ENCODE assay signal across 8 cellular contexts in genomic region chr7:135253851-135254815, GRCh38. TPM values are rescaled to one million over a fixed set of nuclear protein-coding genes. Genes with fewer than 3 reads are reported as not detected.
DNase-seq lines count a peak whose midpoint lies in the region; ATAC-seq and TF ChIP-seq lines count a peak whose summit lies in the region.

No MANE protein-coding gene starts in this region.

- H3K4me3 ChIP-seq in PC-9 (peak overlapping the region; percentile 1; the same call in 1 of the 2 replicates), epithelial cell of proximal tubule (ENCODE audit: low read depth, low read length) (no peak overlapping the region), muscle layer of duodenum (ENCODE audit: low read depth in 1 of 2, low read length in 2 of 2) (peak overlapping the region in 1 of 2 donors; percentile 10), HAP-1 (no peak overlapping the region)

- H3K9me3 ChIP-seq in PC-9 (ENCODE audit: insufficient read depth, low read depth) (no peaks in the 10 kb centered on the region), muscle layer of duodenum (ENCODE audit: control insufficient read depth in 1 of 2, low read length in 2 of 2) (no peaks in the 10 kb centered on the region), HAP-1 (no peaks in the 10 kb centered on the region)

- peak; percentile 52 for ATAC-seq in GM18511 (IDR thresholded peaks at IDR 0.05; ENCODE audit: unreplicated experiment)

- peak overlapping the region; percentile 71 for H2AFZ ChIP-seq in PC-9

- H3K4me1 ChIP-seq in PC-9 (replicated peaks; ENCODE audit: insufficient read depth) (peaks cover 20% of the 10 kb centered on the region), muscle layer of duodenum (ENCODE audit: control insufficient read depth in 1 of 2, insufficient read depth in 2 of 2, low read length in 2 of 2) (peaks cover 5 to 23% of the 10 kb centered on the region in 2 donors), HAP-1 (no peaks in the 10 kb centered on the region)

- H3K27me3 ChIP-seq in PC-9 (ENCODE audit: insufficient read depth, low read depth) (no peaks in the 10 kb centered on the region), muscle layer of duodenum (ENCODE audit: low read depth, low read length) (no peaks in the 10 kb centered on the region), HAP-1 (ENCODE audit: low read depth) (no peaks in the 10 kb centered on the region)

- DNase-seq in PC-9 (peak; percentile 48 to 72), epithelial cell of proximal tubule (ENCODE audit: low read depth) (peak; percentile 43), NCI-H2081 treated with DMSO at 0.1 percent for 48 hours (lab: John Stamatoyannopoulos, UW) (no peak), HAP-1 (ENCODE audit: low spot score in 2 of 2) (no peak), NCI-H526 treated with DMSO at 0.1 percent for 48 hours (lab: John Stamatoyannopoulos, UW) (no peak)
- DNase-seq in NK-92 treated with Interleukin-12 subunit alpha and Interleukin-12 subunit beta, amount 100 ng/mL, for 24 hours (lab: John Stamatoyannopoulos, UW) = no peak

- in situ Hi-C loops in HAP-1 (cut with MboI; ENCODE audit: low sequenced_read_pairs) = no loop called here

- no peak for TF ChIP-seq CTCF in PC-9 (conservative IDR thresholded peaks at IDR 0.05)
- no peak for TF ChIP-seq CTCF in epithelial cell of proximal tubule (conservative IDR thresholded peaks at IDR 0.05; ENCODE audit: low read depth, low read length)

- H3K36me3 ChIP-seq in PC-9 (ENCODE audit: low read depth) (no peaks in the 10 kb centered on the region), muscle layer of duodenum (ENCODE audit: control insufficient read depth in 1 of 2, insufficient read depth in 2 of 2, low read length in 2 of 2) (no peaks in the 10 kb centered on the region), HAP-1 (replicated peaks) (no peaks in the 10 kb centered on the region)

- TSS peak; percentile 82 for BruUV-seq in PC-9 (replicated peaks; lab: Mats Ljungman, UMichigan)

- no peaks in the 10 kb centered on the region for H4K20me1 ChIP-seq in PC-9 (ENCODE audit: insufficient read depth)

- H3K4me2 ChIP-seq in PC-9 = peak overlapping the region; percentile 59

- no peaks in the 10 kb centered on the region for H3K79me2 ChIP-seq in PC-9 (ENCODE audit: low read depth)

- intact Hi-C loops in PC-9 (cut with micrococcal nuclease; ENCODE audit: unreplicated experiment) = no loop called here

- no peaks in the 10 kb centered on the region for H3K9me2 ChIP-seq in PC-9 (ENCODE audit: insufficient read depth)

- peaks cover 16% of the 10 kb centered on the region; the same call in 1 of the 2 replicates for H3F3A ChIP-seq in PC-9 (ENCODE audit: insufficient read depth, low read depth)

- CTCF ChIA-PET in PC-9 (lab: Charles Lee) = interaction anchor here (0.6 to 1.0 kb wide), 2 partner anchors 19 to 20 kb away, joined by 4 read pairs; no protein-coding TSS in a partner anchor

- H3K27ac ChIP-seq in PC-9 (peak overlapping the region; percentile 68), muscle layer of duodenum (ENCODE audit: low read length) (peak overlapping the region; percentile 82)

- POLR2A ChIA-PET in PC-9 (lab: Charles Lee; ENCODE audit: unreplicated experiment) = interaction anchor here (0.6 kb wide), 2 partner anchors 147 to 327 kb away, joined by 5 to 6 read pairs; no protein-coding TSS in a partner anchor

RNA-seq across cellular contexts. Expression of gene STRA8, which starts 20.5 kb away (rescaled TPM):
- not detected in 2 replicates for total RNA-seq in PC-9 (2021)
- total RNA-seq in epithelial cell of proximal tubule = not detected in 2 replicates

RNA-seq across cellular contexts. Expression of gene WDR91, which starts 42.8 kb away (rescaled TPM):
- total RNA-seq in PC-9 (2021) (7.6 and 8.4 TPM in 2 replicates), epithelial cell of proximal tubule (8.7 and 16.3 TPM in 2 replicates)

Comparison
In these comparisons a context has a peak if more than half of its experiments do, and no peak if none do; other contexts are left out.
1. DNase-seq: peak in PC-9 (2 of 2) and epithelial cell of proximal tubule (single experiment); none in NK-92 treated with Interleukin-12 subunit alpha and Interleukin-12 subunit beta, amount 100 ng/mL, for 24 hours (single experiment), NCI-H2081 treated with DMSO at 0.1 percent for 48 hours (single experiment), HAP-1 (0 of 2) and NCI-H526 treated with DMSO at 0.1 percent for 48 hours (single experiment).